ENCODE assay signal across 1 cellular context in genomic region chr11:65503923-65504670, GRCh38.
TF ChIP-seq lines count a peak whose summit lies in the region.

No MANE protein-coding gene starts in this region.

TF ChIP-seq in WTC11, 78 proteins besides CTCF, POLR2A, EP300 and RAD21 (continued from another document):
- TF ChIP-seq, protein P1, sequence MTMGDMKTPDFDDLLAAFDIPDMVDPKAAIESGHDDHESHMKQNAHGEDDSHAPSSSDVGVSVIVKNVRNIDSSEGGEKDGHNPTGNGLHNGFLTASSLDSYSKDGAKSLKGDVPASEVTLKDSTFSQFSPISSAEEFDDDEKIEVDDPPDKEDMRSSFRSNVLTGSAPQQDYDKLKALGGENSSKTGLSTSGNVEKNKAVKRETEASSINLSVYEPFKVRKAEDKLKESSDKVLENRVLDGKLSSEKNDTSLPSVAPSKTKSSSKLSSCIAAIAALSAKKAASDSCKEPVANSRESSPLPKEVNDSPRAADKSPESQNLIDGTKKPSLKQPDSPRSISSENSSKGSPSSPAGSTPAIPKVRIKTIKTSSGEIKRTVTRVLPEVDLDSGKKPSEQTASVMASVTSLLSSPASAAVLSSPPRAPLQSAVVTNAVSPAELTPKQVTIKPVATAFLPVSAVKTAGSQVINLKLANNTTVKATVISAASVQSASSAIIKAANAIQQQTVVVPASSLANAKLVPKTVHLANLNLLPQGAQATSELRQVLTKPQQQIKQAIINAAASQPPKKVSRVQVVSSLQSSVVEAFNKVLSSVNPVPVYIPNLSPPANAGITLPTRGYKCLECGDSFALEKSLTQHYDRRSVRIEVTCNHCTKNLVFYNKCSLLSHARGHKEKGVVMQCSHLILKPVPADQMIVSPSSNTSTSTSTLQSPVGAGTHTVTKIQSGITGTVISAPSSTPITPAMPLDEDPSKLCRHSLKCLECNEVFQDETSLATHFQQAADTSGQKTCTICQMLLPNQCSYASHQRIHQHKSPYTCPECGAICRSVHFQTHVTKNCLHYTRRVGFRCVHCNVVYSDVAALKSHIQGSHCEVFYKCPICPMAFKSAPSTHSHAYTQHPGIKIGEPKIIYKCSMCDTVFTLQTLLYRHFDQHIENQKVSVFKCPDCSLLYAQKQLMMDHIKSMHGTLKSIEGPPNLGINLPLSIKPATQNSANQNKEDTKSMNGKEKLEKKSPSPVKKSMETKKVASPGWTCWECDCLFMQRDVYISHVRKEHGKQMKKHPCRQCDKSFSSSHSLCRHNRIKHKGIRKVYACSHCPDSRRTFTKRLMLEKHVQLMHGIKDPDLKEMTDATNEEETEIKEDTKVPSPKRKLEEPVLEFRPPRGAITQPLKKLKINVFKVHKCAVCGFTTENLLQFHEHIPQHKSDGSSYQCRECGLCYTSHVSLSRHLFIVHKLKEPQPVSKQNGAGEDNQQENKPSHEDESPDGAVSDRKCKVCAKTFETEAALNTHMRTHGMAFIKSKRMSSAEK (CRISPR knock-in tag; IDR thresholded peaks at IDR 0.05; ENCODE audit: borderline replicate concordance) = peak; percentile 90; the same call in 1 of the 2 replicates
- TF ChIP-seq, protein P2, sequence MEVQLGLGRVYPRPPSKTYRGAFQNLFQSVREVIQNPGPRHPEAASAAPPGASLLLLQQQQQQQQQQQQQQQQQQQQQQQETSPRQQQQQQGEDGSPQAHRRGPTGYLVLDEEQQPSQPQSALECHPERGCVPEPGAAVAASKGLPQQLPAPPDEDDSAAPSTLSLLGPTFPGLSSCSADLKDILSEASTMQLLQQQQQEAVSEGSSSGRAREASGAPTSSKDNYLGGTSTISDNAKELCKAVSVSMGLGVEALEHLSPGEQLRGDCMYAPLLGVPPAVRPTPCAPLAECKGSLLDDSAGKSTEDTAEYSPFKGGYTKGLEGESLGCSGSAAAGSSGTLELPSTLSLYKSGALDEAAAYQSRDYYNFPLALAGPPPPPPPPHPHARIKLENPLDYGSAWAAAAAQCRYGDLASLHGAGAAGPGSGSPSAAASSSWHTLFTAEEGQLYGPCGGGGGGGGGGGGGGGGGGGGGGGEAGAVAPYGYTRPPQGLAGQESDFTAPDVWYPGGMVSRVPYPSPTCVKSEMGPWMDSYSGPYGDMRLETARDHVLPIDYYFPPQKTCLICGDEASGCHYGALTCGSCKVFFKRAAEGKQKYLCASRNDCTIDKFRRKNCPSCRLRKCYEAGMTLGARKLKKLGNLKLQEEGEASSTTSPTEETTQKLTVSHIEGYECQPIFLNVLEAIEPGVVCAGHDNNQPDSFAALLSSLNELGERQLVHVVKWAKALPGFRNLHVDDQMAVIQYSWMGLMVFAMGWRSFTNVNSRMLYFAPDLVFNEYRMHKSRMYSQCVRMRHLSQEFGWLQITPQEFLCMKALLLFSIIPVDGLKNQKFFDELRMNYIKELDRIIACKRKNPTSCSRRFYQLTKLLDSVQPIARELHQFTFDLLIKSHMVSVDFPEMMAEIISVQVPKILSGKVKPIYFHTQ (CRISPR knock-in tag; IDR thresholded peaks at IDR 0.05) = peak; percentile 30; the same call in 1 of the 2 replicates
- no peak for TF ChIP-seq NFYB (CRISPR knock-in tag; conservative IDR thresholded peaks at IDR 0.05; ENCODE audit: low read depth)
- TF ChIP-seq TP53 (CRISPR knock-in tag; IDR thresholded peaks at IDR 0.05) = no peak
